In genomic region chr17:56909742-56910508, GRCh38 we compare ENCODE assay signal across 10 cellular contexts. TPM values are rescaled to one million over a fixed set of nuclear protein-coding genes. Genes with fewer than 3 reads are reported as not detected.
DNase-seq lines count a peak whose midpoint lies in the region; ATAC-seq and TF ChIP-seq lines count a peak whose summit lies in the region.
"Had no signal": no experiment of that assay in that cellular context is flagged by ENCODE, and none has a peak within 500 bp of the region (broad histone marks: within the 10 kb centered on the region; RNA-seq: fewer than 3 reads in every experiment).

No MANE protein-coding gene starts in this region.

- ATAC-seq in activated B cell treated with CpG ODN at 0.5 μM for 24 hours (ENCODE audit: low read depth): no peak
- no peak for ATAC-seq in stimulated activated memory B cell treated with anti-CD40 and anti-IgM and Interleukin-4, amounts not matched to agents 10 μg/mL and 1 μg/mL and 100 μg/mL, for 72 hours
- no peak for ATAC-seq in GM18502 (IDR thresholded peaks at IDR 0.05; ENCODE audit: poor library complexity, unreplicated experiment)

- H3K4me1 ChIP-seq in H9 (ENCODE audit: insufficient read depth, low read length): no peaks in the 10 kb centered on the region; the same call in 1 of the 2 replicates

- WGBS in H9 (ENCODE audit: extremely low coverage, insufficient read length, low lambda C conversion rate): no CpG with 5 or more reads among the region's 6 CpGs

- no peaks in the 10 kb centered on the region for H4K20me1 ChIP-seq in H9 (ENCODE audit: control insufficient read depth, insufficient read depth, insufficient read length)

- H3K4me2 ChIP-seq in H9 (ENCODE audit: insufficient read depth, insufficient read length, low read length): no peak overlapping the region

- no peak overlapping the region for H3K18ac ChIP-seq in H9 (ENCODE audit: insufficient read length, low read depth, low read length)

- no peak overlapping the region for H2BK5ac ChIP-seq in H9 (ENCODE audit: insufficient read length, low read length)

- no peak overlapping the region for H2BK20ac ChIP-seq in H9 (ENCODE audit: low read depth, low read length, poor library complexity, severe bottlenecking)

- H4K91ac ChIP-seq in H9 (ENCODE audit: insufficient read length, low read depth, low read length): no peak overlapping the region

- H3K27me3 Mint-ChIP-seq in activated B cell treated with CpG ODN at 0.5 μM for 24 hours: no peaks in the 10 kb centered on the region
- H3K27me3 Mint-ChIP-seq in immature natural killer cell (ENCODE audit: low read depth in 3 of 3): peaks cover 2 to 8% (median 2%) of the 10 kb centered on the region in 3 donors
- H3K27me3 Mint-ChIP-seq in stimulated activated memory B cell treated with anti-CD40 and anti-IgM and Interleukin-4, amounts not matched to agents 10 μg/mL and 1 μg/mL and 100 μg/mL, for 72 hours: no peaks in the 10 kb centered on the region
- H3K27me3 Mint-ChIP-seq in H9 (ENCODE audit: low read depth): peaks cover 15% of the 10 kb centered on the region

- no peak overlapping the region for H3K14ac ChIP-seq in H9 (ENCODE audit: insufficient read depth, low read length)

- no peak overlapping the region for H3K23ac ChIP-seq in H9 (ENCODE audit: insufficient read length, low read depth, low read length)

- H3K9me3 Mint-ChIP-seq in activated B cell treated with CpG ODN at 0.5 μM for 24 hours (no peaks in the 10 kb centered on the region), immature natural killer cell (no peaks in the 10 kb centered on the region), H9 (no peaks in the 10 kb centered on the region)
- no peaks in the 10 kb centered on the region for H3K9me3 Mint-ChIP-seq in stimulated activated memory B cell treated with anti-CD40 and anti-IgM and Interleukin-4, amounts not matched to agents 10 μg/mL and 1 μg/mL and 100 μg/mL, for 72 hours

- peaks cover 21% of the 10 kb centered on the region for H3K23me2 ChIP-seq in H9 (ENCODE audit: insufficient read length, low read depth, low read length, poor library complexity, severe bottlenecking)

- no peak overlapping the region for H3K4ac ChIP-seq in H9 (ENCODE audit: low read depth, low read length)

- H3K4me3 Mint-ChIP-seq in activated B cell treated with CpG ODN at 0.5 μM for 24 hours: peak overlapping the region; percentile 33
- H3K4me3 Mint-ChIP-seq in immature natural killer cell: peak overlapping the region; percentile 10 to 40 (median 22)
- H3K4me3 Mint-ChIP-seq in stimulated activated memory B cell treated with anti-CD40 and anti-IgM and Interleukin-4, amounts not matched to agents 10 μg/mL and 1 μg/mL and 100 μg/mL, for 72 hours: no peak overlapping the region
- H3K4me3 Mint-ChIP-seq in H9: no peak overlapping the region

- H2BK120ac ChIP-seq in H9 (ENCODE audit: low read depth, low read length, poor library complexity, severe bottlenecking): no peak overlapping the region

- DNase-seq in HT-29 (ENCODE audit: low spot score) (peak; percentile 31), activated B cell treated with CpG ODN at 0.5 μM for 24 hours (no peak), immature natural killer cell (no peak), amniotic stem cell (lab: John Stamatoyannopoulos, UW) (no peak), H9 (no peak), A172 (ENCODE audit: low spot score) (no peak)
- DNase-seq: activated CD8-positive, alpha-beta memory T cell treated with anti-CD3 and anti-CD28 coated beads, Interleukin-2, amount 50 U/mL, for 48 hours; KG1 had no signal

- H3K9ac ChIP-seq in H9 (ENCODE audit: extremely low read depth, insufficient read length, low read length): no peak overlapping the region

- H3K9me3 ChIP-seq in H9 (ENCODE audit: control insufficient read depth, low read depth, low read length): no peaks in the 10 kb centered on the region

- H3K79me2 ChIP-seq in H9 (ENCODE audit: insufficient read depth, low read length): no peaks in the 10 kb centered on the region; the same call in 1 of the 2 replicates

- no peaks in the 10 kb centered on the region for H3K79me1 ChIP-seq in H9 (ENCODE audit: insufficient read depth, low read depth, low read length, poor library complexity, severe bottlenecking)

- no peak overlapping the region for H2BK12ac ChIP-seq in H9 (ENCODE audit: insufficient read length, low read depth, low read length)

- no peak overlapping the region for H3K56ac ChIP-seq in H9 (ENCODE audit: insufficient read length, low read depth, low read length)

- H3K27me3 ChIP-seq in H9 (ENCODE audit: insufficient read depth, low read length): no peaks in the 10 kb centered on the region

- H3K27ac ChIP-seq in H9 (ENCODE audit: insufficient read length, low read depth, low read length): no peak overlapping the region

- H3K36me3 Mint-ChIP-seq in activated B cell treated with CpG ODN at 0.5 μM for 24 hours (ENCODE audit: low read depth) (peaks cover 36% of the 10 kb centered on the region), immature natural killer cell (peaks cover 12 to 21% (median 13%) of the 10 kb centered on the region in 3 donors), H9 (ENCODE audit: insufficient read depth in 1 of 3, low read depth in 3 of 3) (peaks cover 11 to 37% (median 23%) of the 10 kb centered on the region in 3 experiments)
- peaks cover 22% of the 10 kb centered on the region for H3K36me3 Mint-ChIP-seq in stimulated activated memory B cell treated with anti-CD40 and anti-IgM and Interleukin-4, amounts not matched to agents 10 μg/mL and 1 μg/mL and 100 μg/mL, for 72 hours

- peaks cover 67% of the 10 kb centered on the region for H3K4me1 Mint-ChIP-seq in activated B cell treated with CpG ODN at 0.5 μM for 24 hours
- H3K4me1 Mint-ChIP-seq in immature natural killer cell: peaks cover 61 to 67% of the 10 kb centered on the region in 2 donors
- peaks cover 75% of the 10 kb centered on the region for H3K4me1 Mint-ChIP-seq in stimulated activated memory B cell treated with anti-CD40 and anti-IgM and Interleukin-4, amounts not matched to agents 10 μg/mL and 1 μg/mL and 100 μg/mL, for 72 hours
- H3K4me1 Mint-ChIP-seq in H9: peaks cover 10 to 14% of the 10 kb centered on the region in 2 experiments

- no peak overlapping the region for H4K5ac ChIP-seq in H9 (ENCODE audit: insufficient read length, low read depth, low read length)

- CTCF ChIA-PET in activated B cell treated with CpG ODN at 0.5 μM for 24 hours (lab: Charles Lee): interaction anchor here (0.7 kb wide), 1 partner anchor 18 kb away, joined by 3 read pairs; no protein-coding TSS in a partner anchor

- H3K27ac Mint-ChIP-seq in activated B cell treated with CpG ODN at 0.5 μM for 24 hours: peak overlapping the region; percentile 96
- H3K27ac Mint-ChIP-seq in immature natural killer cell: peak overlapping the region; percentile 51 to 88 (median 67)
- peak overlapping the region; percentile 86 for H3K27ac Mint-ChIP-seq in stimulated activated memory B cell treated with anti-CD40 and anti-IgM and Interleukin-4, amounts not matched to agents 10 μg/mL and 1 μg/mL and 100 μg/mL, for 72 hours
- H3K27ac Mint-ChIP-seq in H9: no peak overlapping the region

- H2AFZ ChIP-seq in H9 (ENCODE audit: low read length): no peak overlapping the region

- H2AK5ac ChIP-seq in H9 (ENCODE audit: insufficient read length, low read length): no peak overlapping the region

- POLR2A ChIA-PET in activated B cell treated with CpG ODN at 0.5 μM for 24 hours (lab: Charles Lee): interaction anchor here (0.6 to 3.0 kb wide), 5 partner anchors 10 to 1333 kb away, joined by 3 to 12 read pairs (median 5); partner anchors contain the start of genes C17orf67, DGKE and SRSF1

- intact Hi-C loops in activated B cell treated with CpG ODN at 0.5 μM for 24 hours (cut with micrococcal nuclease): loop anchor here (5.0 kb wide), 1 partner anchor 177 kb away; the partner anchor contains the start of gene AKAP1

- no peak overlapping the region for H3T11ph ChIP-seq in H9 (ENCODE audit: low read length)

- TF ChIP-seq CTCF in activated B cell treated with CpG ODN at 0.5 μM for 24 hours (IDR thresholded peaks at IDR 0.05) (no peak), H9 (conservative IDR thresholded peaks at IDR 0.05) (no peak)

- H2BK15ac ChIP-seq in H9 (ENCODE audit: low read depth, low read length): no peak overlapping the region

- no peak overlapping the region for H4K8ac ChIP-seq in H9 (replicated peaks; ENCODE audit: insufficient read length, low read depth, low read length)

RNA-seq across cellular contexts. Expression of gene TRIM25, which starts 3.9 kb away (rescaled TPM):
- total RNA-seq in HT-29 (2014; rRNA removed; shearing (Covaris generic)): 29.8 and 38.4 TPM in 2 replicates
- 63.5 and 71.4 TPM in 2 replicates for total RNA-seq in activated B cell treated with CpG ODN at 0.5 μM for 24 hours
- polyA plus RNA-seq in immature natural killer cell: 10 to 100 TPM in 1 of 3 donors, 1 to 10 TPM in 2; 3.8 to 10.7 (median 4.7) TPM
- total RNA-seq in H9 (2021): 32.5 and 34.6 TPM in 2 replicates
- total RNA-seq in A172 (2014; rRNA removed; shearing (Covaris generic)): 22.0 and 27.2 TPM in 2 replicates

RNA-seq across cellular contexts. Expression of gene COIL, which starts 50.9 kb away (rescaled TPM):
- 11.5 and 14.6 TPM in 2 replicates for total RNA-seq in HT-29 (2014; rRNA removed; shearing (Covaris generic))
- 21.6 and 21.9 TPM in 2 replicates for total RNA-seq in activated B cell treated with CpG ODN at 0.5 μM for 24 hours
- 10 to 100 TPM in 1 of 3 donors, 1 to 10 TPM in 2; 7.3 to 12.5 (median 9.8) TPM for polyA plus RNA-seq in immature natural killer cell
- total RNA-seq in H9 (2021): 21.5 and 22.2 TPM in 2 replicates
- total RNA-seq in A172 (2014; rRNA removed; shearing (Covaris generic)): 28.0 and 28.8 TPM in 2 replicates

Comparison
In these comparisons a context has a peak if more than half of its experiments do, and no peak if none do; other contexts are left out.
1. H3K27ac Mint-ChIP-seq: peak in activated B cell treated with CpG ODN at 0.5 μM for 24 hours (single experiment), immature natural killer cell (6 of 6) and stimulated activated memory B cell treated with anti-CD40 and anti-IgM and Interleukin-4, amounts not matched to agents 10 μg/mL and 1 μg/mL and 100 μg/mL, for 72 hours (single experiment); none in H9 (0 of 3).
2. H3K4me3 Mint-ChIP-seq: peak in activated B cell treated with CpG ODN at 0.5 μM for 24 hours (single experiment) and immature natural killer cell (5 of 5); none in stimulated activated memory B cell treated with anti-CD40 and anti-IgM and Interleukin-4, amounts not matched to agents 10 μg/mL and 1 μg/mL and 100 μg/mL, for 72 hours (single experiment) and H9 (0 of 2).